In genomic region chr15:95916568-95916967, GRCh38 we compare ENCODE assay signal across 31 cellular contexts.
"Had no signal": no experiment of that assay in that cellular context is flagged by ENCODE, and none has a peak within 500 bp of the region (broad histone marks: within the 10 kb centered on the region; RNA-seq: fewer than 3 reads in every experiment).

No MANE protein-coding gene starts in this region.

- H3K4me3 ChIP-seq: MG63, Peyer's patch, SJSA1 had no signal

- H3K4me3 Mint-ChIP-seq: T-cell had no signal

- H3K4me1 Mint-ChIP-seq: T-cell had no signal

- H3K27ac Mint-ChIP-seq: T-cell had no signal

- H3K27me3 ChIP-seq: MG63, Peyer's patch, SJSA1 had no signal

- ATAC-seq: PC-3, SK-N-SH treated with all-trans-retinoic acid at 6 μM for 48 hours, T-cell had no signal

- H3K27ac ChIP-seq: Peyer's patch, SJSA1 had no signal

- DNase-seq: Kasumi-1, MG63, NCI-H1048, NCI-H1092 treated with DMSO at 0.1 percent for 48 hours, NCI-H1105 treated with DMSO at 0.1 percent for 48 hours, NCI-H1417, NCI-H1436, NCI-H146, NCI-H1694, NCI-H187, NCI-H1930, NCI-H2029 treated with DMSO at 0.1 percent for 48 hours, NCI-H2081 treated with DMSO at 0.1 percent for 48 hours, NCI-H2107, NCI-H2171, NCI-H226, NCI-H446 treated with DMSO at 0.1 percent for 48 hours, NCI-H510A, NCI-H524, NCI-H526, NCI-H69, NCI-H748 treated with DMSO at 0.1 percent for 48 hours, NCI-H82, PC-3, Peyer's patch, Right ventricle myocardium superior, RPMI8226, SHP77 treated with DMSO at 0.1 percent for 48 hours, T-cell had no signal

- H3K36me3 Mint-ChIP-seq: T-cell had no signal

- H3K9me3 Mint-ChIP-seq: T-cell had no signal

- H3K4me1 ChIP-seq: Peyer's patch, SJSA1 had no signal

- H3K36me3 ChIP-seq: MG63, Peyer's patch, SJSA1 had no signal

- H3K9me3 ChIP-seq: MG63, Peyer's patch, SJSA1 had no signal
